Comparison of ENCODE assay signal across 11 cellular contexts in the genomic region with DNA sequence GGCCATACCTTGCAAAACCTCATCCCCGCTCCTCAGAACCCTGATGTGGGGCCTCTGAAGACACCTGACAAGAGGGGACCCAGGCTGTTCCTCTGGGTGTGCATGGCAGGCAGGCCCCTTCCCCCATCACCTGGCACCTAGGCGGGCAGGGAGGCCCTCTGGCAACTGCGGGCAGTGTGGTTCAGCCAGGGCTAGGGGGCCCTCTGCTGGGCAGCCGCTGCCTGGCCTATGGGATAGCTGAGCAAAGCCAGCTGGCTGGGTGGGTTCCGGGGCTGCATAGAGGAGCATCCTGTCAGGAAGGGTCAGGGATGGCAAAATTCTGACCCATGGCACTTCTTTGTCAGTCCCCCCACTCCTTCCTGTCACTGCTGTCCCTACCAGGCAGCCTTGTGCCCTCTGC.
DNase-seq lines count a peak whose midpoint lies in the region; ATAC-seq, FAIRE-seq and TF ChIP-seq lines count a peak whose summit lies in the region.
"Had no signal": no experiment of that assay in that cellular context is flagged by ENCODE, and none has a peak within 500 bp of the region (broad histone marks: within the 10 kb centered on the region; RNA-seq: fewer than 3 reads in every experiment).

No MANE protein-coding gene starts in this region.

- H2AFZ ChIP-seq in Loucy (ENCODE audit: low read length) = no peak overlapping the region

- H3K9me3 Mint-ChIP-seq in activated CD4-positive, alpha-beta T cell treated with anti-CD3 and anti-CD28 coated beads, Interleukin-2, amount 10 ng/mL, durations not matched to agents 24 days and 14 days = no peaks in the 10 kb centered on the region

- no peaks in the 10 kb centered on the region for H3K9me2 ChIP-seq in Loucy (replicated peaks; ENCODE audit: low read depth, low read length)

- H3K27me3 Mint-ChIP-seq in activated CD4-positive, alpha-beta T cell treated with anti-CD3 and anti-CD28 coated beads, Interleukin-2, amount 10 ng/mL, durations not matched to agents 24 days and 14 days = no peaks in the 10 kb centered on the region

- H3K9me3 ChIP-seq in Loucy (ENCODE audit: insufficient read depth, low read depth, low read length) = 0 out of 2 replicates have a peak, but pooled peaks cover under 1% of the 10 kb centered on the region
- no peaks in the 10 kb centered on the region for H3K9me3 ChIP-seq in left lung

- no peaks in the 10 kb centered on the region for H3K36me3 ChIP-seq in Loucy (ENCODE audit: insufficient read depth, low read length)
- H3K36me3 ChIP-seq in left lung = no peaks in the 10 kb centered on the region

- no peak for TF ChIP-seq POLR2A in GM12891 (IDR thresholded peaks at IDR 0.05; ENCODE audit: low read depth, low read length)

- peak; percentile 37; the same call in 1 of the 2 replicates for TF ChIP-seq CTCF in Loucy (conservative IDR thresholded peaks at IDR 0.05; ENCODE audit: low read length)
- TF ChIP-seq CTCF in dorsolateral prefrontal cortex (IDR thresholded peaks at IDR 0.05 in 54 of 56, conservative IDR thresholded peaks at IDR 0.05 in 2 of 56; ENCODE audit: low read depth in 1 of 56, partially characterized antibody in 56 of 56) = peak in 36 of 56 donors; percentile 9 to 51 (median 26)
- TF ChIP-seq CTCF in left lung (IDR thresholded peaks at IDR 0.05) = peak in 1 of 2 donors; percentile 22

- no peaks in the 10 kb centered on the region for H3K36me3 Mint-ChIP-seq in activated CD4-positive, alpha-beta T cell treated with anti-CD3 and anti-CD28 coated beads, Interleukin-2, amount 10 ng/mL, durations not matched to agents 24 days and 14 days (ENCODE audit: low read depth)

- H3K27ac ChIP-seq in dorsolateral prefrontal cortex (no peak overlapping the region), left lung (no peak overlapping the region)

- H4K20me1 ChIP-seq in Loucy (ENCODE audit: insufficient read depth, low read length, poor library complexity, severe bottlenecking) = no peaks in the 10 kb centered on the region

- peak; percentile 4 for DNase-seq in activated CD4-positive, alpha-beta T cell treated with anti-CD3 and anti-CD28 coated beads for 48 hours
- no peak for DNase-seq in activated CD4-positive, alpha-beta T cell treated with anti-CD3 and anti-CD28 coated beads, Interleukin-2, amount 10 ng/mL, durations not matched to agents 24 days and 14 days
- peak in 4 of 10 donors; percentile 11 to 47 (median 37) for DNase-seq in dorsolateral prefrontal cortex
- DNase-seq in posterior cingulate gyrus = peak in 7 of 10 donors; percentile 14 to 85 (median 25)
- DNase-seq in left lung = no peak
- no peak for DNase-seq in GM12891 (ENCODE audit: insufficient read length, low spot score)
- DNase-seq: activated gamma-delta T cell, left ventricle myocardium superior, NCI-H1105 had no signal

- H3F3A ChIP-seq in Loucy (ENCODE audit: low read depth) = no peaks in the 10 kb centered on the region

- H3K4me2 ChIP-seq in Loucy (ENCODE audit: low read depth, low read length, poor library complexity, severe bottlenecking) = no peak overlapping the region

- no peaks in the 10 kb centered on the region for H3K27me3 ChIP-seq in Loucy (ENCODE audit: insufficient read depth, low read length, poor library complexity, severe bottlenecking)
- no peaks in the 10 kb centered on the region for H3K27me3 ChIP-seq in dorsolateral prefrontal cortex
- no peaks in the 10 kb centered on the region for H3K27me3 ChIP-seq in left lung

- H3K4me3 ChIP-seq in Loucy (ENCODE audit: low read length, poor library complexity, severe bottlenecking) (no peak overlapping the region), dorsolateral prefrontal cortex (no peak overlapping the region), left lung (no peak overlapping the region)

- H3K4me1 ChIP-seq in Loucy (ENCODE audit: insufficient read depth, low read length, poor library complexity, severe bottlenecking) (no peaks in the 10 kb centered on the region), left lung (no peaks in the 10 kb centered on the region)

- ATAC-seq in left lung (no peak), GM19455 (IDR thresholded peaks at IDR 0.05; ENCODE audit: unreplicated experiment) (no peak)
- ATAC-seq: left ventricle myocardium superior had no signal

- no peak overlapping the region for H3K9ac ChIP-seq in Loucy (ENCODE audit: low read depth, low read length, poor library complexity, severe bottlenecking)

- FAIRE-seq in GM12891 (lab: Jason Lieb, UNC) = no peak

- intact Hi-C loops in activated CD4-positive, alpha-beta T cell treated with anti-CD3 and anti-CD28 coated beads, Interleukin-2, amount 10 ng/mL, durations not matched to agents 24 days and 14 days (cut with micrococcal nuclease) = no loop called here
- intact Hi-C loops in dorsolateral prefrontal cortex (cut with DNase I) (loop anchor here (2.0 to 10.0 kb wide), 2 partner anchors 223 to 229 kb away; a partner anchor contains a TSS), posterior cingulate gyrus (cut with DNase I) (loop anchor here (2.0 to 10.0 kb wide), 2 partner anchors 227 to 229 kb away; a partner anchor contains a TSS), left lung (cut with DNase I) (no loop called here)

- H3K79me2 ChIP-seq in Loucy (ENCODE audit: insufficient read depth, low read length) = no peaks in the 10 kb centered on the region

- H3K27ac Mint-ChIP-seq in activated CD4-positive, alpha-beta T cell treated with anti-CD3 and anti-CD28 coated beads, Interleukin-2, amount 10 ng/mL, durations not matched to agents 24 days and 14 days = no peak overlapping the region

- H3K4me1 Mint-ChIP-seq in activated CD4-positive, alpha-beta T cell treated with anti-CD3 and anti-CD28 coated beads, Interleukin-2, amount 10 ng/mL, durations not matched to agents 24 days and 14 days = no peaks in the 10 kb centered on the region

- no peak overlapping the region for H3K4me3 Mint-ChIP-seq in activated CD4-positive, alpha-beta T cell treated with anti-CD3 and anti-CD28 coated beads, Interleukin-2, amount 10 ng/mL, durations not matched to agents 24 days and 14 days

TF ChIP-seq in GM12891, 5 proteins besides CTCF, POLR2A, EP300 and RAD21:
- TF ChIP-seq SPI1 (IDR thresholded peaks at IDR 0.05; ENCODE audit: low read depth, low read length) = no peak
- TF ChIP-seq TAF1 (IDR thresholded peaks at IDR 0.05; ENCODE audit: low read depth, low read length) = no peak
- no peak for TF ChIP-seq POLR2AphosphoS5 (IDR thresholded peaks at IDR 0.05; ENCODE audit: low read depth, low read length)
- no peak for TF ChIP-seq PAX5 (IDR thresholded peaks at IDR 0.05; ENCODE audit: insufficient read depth, low read length, severe bottlenecking)
- no peak for TF ChIP-seq POU2F2 (IDR thresholded peaks at IDR 0.05; ENCODE audit: low read depth, low read length)

Comparison
In these comparisons a context has a peak if more than half of its experiments do, and no peak if none do; other contexts are left out.
1. DNase-seq: peak in activated CD4-positive, alpha-beta T cell treated with anti-CD3 and anti-CD28 coated beads for 48 hours (single experiment) and posterior cingulate gyrus (7 of 10); none in activated CD4-positive, alpha-beta T cell treated with anti-CD3 and anti-CD28 coated beads, Interleukin-2, amount 10 ng/mL, durations not matched to agents 24 days and 14 days (single experiment), left lung (0 of 2) and GM12891 (single experiment).
2. intact Hi-C loops: an anchor here in dorsolateral prefrontal cortex (2.0 to 10.0 kb wide) and posterior cingulate gyrus (2.0 to 10.0 kb wide); none called in activated CD4-positive, alpha-beta T cell treated with anti-CD3 and anti-CD28 coated beads, Interleukin-2, amount 10 ng/mL, durations not matched to agents 24 days and 14 days and left lung.